ENCODE assay signal across 8 cellular contexts in genomic region chr9:133375724-133376654, GRCh38. TPM values are rescaled to one million over a fixed set of nuclear protein-coding genes. Genes with fewer than 3 reads are reported as not detected.
DNase-seq lines count a peak whose midpoint lies in the region; ATAC-seq and TF ChIP-seq lines count a peak whose summit lies in the region.

Gene STKLD1, plus strand, starts transcription at chr9:133376366. Its CDS starts 108 bp downstream, at chr9:133376474.
Gene SURF4, minus strand, starts transcription at chr9:133376060. Its CDS starts 91 bp downstream, at chr9:133375969.

- WGBS in prostate gland = under 1% methylated on average over 70 of the region's 120 CpGs

- ATAC-seq in GM18499 (IDR thresholded peaks at IDR 0.05; ENCODE audit: insufficient read depth, unreplicated experiment) (peak; percentile 49), HG02938 (IDR thresholded peaks at IDR 0.05; ENCODE audit: unreplicated experiment) (peak; percentile 78), left ventricle myocardium superior (peak; percentile 98)

- peak; percentile 80 for DNase-seq in NCI-H1694 (lab: John Stamatoyannopoulos, UW)
- peak; percentile 82 to 95 (median 89) for DNase-seq in T-helper 1 cell
- DNase-seq in amniotic stem cell (lab: John Stamatoyannopoulos, UW) = peak; percentile 96
- DNase-seq in left ventricle myocardium superior = peak; percentile 99
- DNase-seq in prostate gland (ENCODE audit: low spot score) = peak; percentile 95
- DNase-seq in ureter (ENCODE audit: low spot score) = peak; percentile 96

- H3K27me3 ChIP-seq in prostate gland (replicated peaks; ENCODE audit: insufficient read depth) = no peaks in the 10 kb centered on the region

- peaks cover 12% of the 10 kb centered on the region for H3K4me1 ChIP-seq in prostate gland (replicated peaks)

- peak within 1 kb of the TSS; percentile 99 for H3K4me3 ChIP-seq in prostate gland

- TF ChIP-seq POLR2A in prostate gland (IDR thresholded peaks at IDR 0.05) = peak; percentile 90

- H3K9me3 ChIP-seq in prostate gland = no peaks in the 10 kb centered on the region

- H3K36me3 ChIP-seq in prostate gland = no peaks in the 10 kb centered on the region

- H3K27ac ChIP-seq in prostate gland = peak within 1 kb of the TSS; percentile 86 to 90

- intact Hi-C loops in left ventricle myocardium superior (cut with micrococcal nuclease) (no loop called here), prostate gland (cut with DNase I) (loop anchor here (10.0 kb wide), 1 partner anchor 431 kb away; the partner anchor contains the start of gene TSC1)

- TF ChIP-seq CTCF in prostate gland (IDR thresholded peaks at IDR 0.05) = peak in 2 of 4 experiments; percentile 42 to 56

RNA-seq across cellular contexts. Expression of gene STKLD1, which starts in this region (rescaled TPM):
- total RNA-seq in left ventricle myocardium superior (0.17 TPM), prostate gland (1 to 10 TPM in 1 of 2 donors, under 1 TPM in 1; 0.87 to 1.0 TPM), ureter (0.75 TPM)

RNA-seq across cellular contexts. Expression of gene SURF4, which starts in this region (rescaled TPM):
- total RNA-seq in left ventricle myocardium superior = 66.5 TPM
- total RNA-seq in prostate gland = 100 to 1,000 TPM; 185 to 204 TPM
- 128 TPM for total RNA-seq in ureter

Comparison
In these comparisons a context has a peak if more than half of its experiments do, and no peak if none do; other contexts are left out.
1. Peak in every context shown above with its lines: DNase-seq, ATAC-seq, H3K4me3 ChIP-seq and H3K27ac ChIP-seq.